In genomic region chr3:150146891-150147761, GRCh38 we compare ENCODE assay signal across 9 cellular contexts.
DNase-seq lines count a peak whose midpoint lies in the region; ATAC-seq and TF ChIP-seq lines count a peak whose summit lies in the region.
"Had no signal": no experiment of that assay in that cellular context is flagged by ENCODE, and none has a peak within 500 bp of the region (broad histone marks: within the 10 kb centered on the region; RNA-seq: fewer than 3 reads in every experiment).

No MANE protein-coding gene starts in this region.

- no peaks in the 10 kb centered on the region for H3K36me3 Mint-ChIP-seq in chondrocyte (ENCODE audit: low read depth)
- no peaks in the 10 kb centered on the region for H3K36me3 Mint-ChIP-seq in activated CD4-positive, alpha-beta T cell treated with anti-CD3 and anti-CD28 coated beads, Interleukin-2, amount 10 ng/mL, durations not matched to agents 24 days and 14 days (ENCODE audit: low read depth)

- H3K27me3 ChIP-seq in ovary = no peaks in the 10 kb centered on the region

- TF ChIP-seq CTCF in chondrocyte (IDR thresholded peaks at IDR 0.05) (no peak), ovary (IDR thresholded peaks at IDR 0.05) (no peak)

- H3K4me1 Mint-ChIP-seq in chondrocyte (ENCODE audit: low read depth) = peaks cover 37% of the 10 kb centered on the region
- no peaks in the 10 kb centered on the region for H3K4me1 Mint-ChIP-seq in activated CD4-positive, alpha-beta T cell treated with anti-CD3 and anti-CD28 coated beads, Interleukin-2, amount 10 ng/mL, durations not matched to agents 24 days and 14 days

- ATAC-seq in GM18498 (IDR thresholded peaks at IDR 0.05; ENCODE audit: unreplicated experiment) (peak; percentile 66), GM19397 (IDR thresholded peaks at IDR 0.05; ENCODE audit: unreplicated experiment) (no peak)

- peaks cover 8% of the 10 kb centered on the region for H3K4me1 ChIP-seq in ovary (ENCODE audit: insufficient read depth)

- H3K4me3 ChIP-seq in ovary = no peak overlapping the region

- WGBS in ovary, 3 donors = 26 to 34% (median 28%) methylated on average over 11 of the region's 11 CpGs

- no peaks in the 10 kb centered on the region for H3K9me3 ChIP-seq in ovary

- intact Hi-C loops in ovary (cut with DNase I) = no loop called here
- intact Hi-C loops in activated CD4-positive, alpha-beta T cell treated with anti-CD3 and anti-CD28 coated beads, Interleukin-2, amount 10 ng/mL, durations not matched to agents 24 days and 14 days (cut with micrococcal nuclease) = no loop called here

- no peaks in the 10 kb centered on the region for H3K27me3 Mint-ChIP-seq in chondrocyte (ENCODE audit: low read depth)
- H3K27me3 Mint-ChIP-seq in activated CD4-positive, alpha-beta T cell treated with anti-CD3 and anti-CD28 coated beads, Interleukin-2, amount 10 ng/mL, durations not matched to agents 24 days and 14 days = no peaks in the 10 kb centered on the region
- H3K27me3 Mint-ChIP-seq: dendritic cell treated with granulocyte-macrophage colony-stimulating factor and Interleukin-4, amounts not matched to agents 40 ng/mL and 50 ng/mL, for 4 days had no signal

- H3K27ac Mint-ChIP-seq in chondrocyte (ENCODE audit: unreplicated experiment) = peak overlapping the region; percentile 93
- H3K27ac Mint-ChIP-seq in activated CD4-positive, alpha-beta T cell treated with anti-CD3 and anti-CD28 coated beads, Interleukin-2, amount 10 ng/mL, durations not matched to agents 24 days and 14 days = no peak overlapping the region
- H3K27ac Mint-ChIP-seq: dendritic cell treated with granulocyte-macrophage colony-stimulating factor and Interleukin-4, amounts not matched to agents 40 ng/mL and 50 ng/mL, for 4 days had no signal

- DNase-seq in LHCN-M2 (ENCODE audit: low read depth) (peak; percentile 99), chondrocyte (ENCODE audit: low spot score) (no peak), ovary (peak; percentile 20 to 52 (median 37)), germinal center (ENCODE audit: low spot score) (no peak), NCI-H2081 (lab: John Stamatoyannopoulos, UW) (no peak)
- DNase-seq in activated CD4-positive, alpha-beta T cell treated with anti-CD3 and anti-CD28 coated beads, Interleukin-2, amount 10 ng/mL, durations not matched to agents 24 days and 14 days = no peak

- no peaks in the 10 kb centered on the region for H3K9me3 Mint-ChIP-seq in chondrocyte (ENCODE audit: low read depth)
- no peaks in the 10 kb centered on the region for H3K9me3 Mint-ChIP-seq in activated CD4-positive, alpha-beta T cell treated with anti-CD3 and anti-CD28 coated beads, Interleukin-2, amount 10 ng/mL, durations not matched to agents 24 days and 14 days
- H3K9me3 Mint-ChIP-seq: dendritic cell treated with granulocyte-macrophage colony-stimulating factor and Interleukin-4, amounts not matched to agents 40 ng/mL and 50 ng/mL, for 4 days had no signal

- peak overlapping the region; percentile 31 for H3K4me3 Mint-ChIP-seq in chondrocyte (ENCODE audit: unreplicated experiment)
- H3K4me3 Mint-ChIP-seq in activated CD4-positive, alpha-beta T cell treated with anti-CD3 and anti-CD28 coated beads, Interleukin-2, amount 10 ng/mL, durations not matched to agents 24 days and 14 days = no peak overlapping the region
- H3K4me3 Mint-ChIP-seq: dendritic cell treated with granulocyte-macrophage colony-stimulating factor and Interleukin-4, amounts not matched to agents 40 ng/mL and 50 ng/mL, for 4 days had no signal

- H3K36me3 ChIP-seq in ovary = no peaks in the 10 kb centered on the region

- no peak for TF ChIP-seq POLR2A in ovary (IDR thresholded peaks at IDR 0.05)

- TF ChIP-seq EP300 in ovary (IDR thresholded peaks at IDR 0.05) = no peak

- H3K27ac ChIP-seq in ovary = peak overlapping the region in 1 of 2 donors; percentile 63

Comparison
In these comparisons a context has a peak if more than half of its experiments do, and no peak if none do; other contexts are left out.
1. DNase-seq: peak in LHCN-M2 (single experiment) and ovary (5 of 5); none in chondrocyte (single experiment), germinal center (single experiment), activated CD4-positive, alpha-beta T cell treated with anti-CD3 and anti-CD28 coated beads, Interleukin-2, amount 10 ng/mL, durations not matched to agents 24 days and 14 days (single experiment) and NCI-H2081 (0 of 2).